ENCODE assay signal across 15 cellular contexts in genomic region chrX:340121-340520, GRCh38. TPM values are rescaled to one million over a fixed set of nuclear protein-coding genes. Genes with fewer than 3 reads are reported as not detected.
DNase-seq lines count a peak whose midpoint lies in the region; ATAC-seq and TF ChIP-seq lines count a peak whose summit lies in the region.
"Had no signal": no experiment of that assay in that cellular context is flagged by ENCODE, and none has a peak within 500 bp of the region (broad histone marks: within the 10 kb centered on the region; RNA-seq: fewer than 3 reads in every experiment).

No MANE protein-coding gene starts in this region.

- DNase-seq in activated naive CD4-positive, alpha-beta T cell treated with anti-CD3 and anti-CD28 coated beads, Interleukin-2, amount 50 U/mL, for 72 hours (ENCODE audit: low spot score in 2 of 2): peak in 1 of 2 donors; percentile 46
- DNase-seq in activated naive CD4-positive, alpha-beta T cell treated with anti-CD3 and anti-CD28 coated beads for 36 hours: no peak
- DNase-seq in RWPE2 (ENCODE audit: low spot score): peak; percentile 57
- peak; percentile 24 to 49 for DNase-seq in left lung
- no peak for DNase-seq in stimulated activated naive CD8-positive, alpha-beta T cell treated with anti-CD3 and anti-CD28 coated beads, Interleukin-15, Interleukin-2, amounts not matched to agents 100 U/mL and 50 U/mL, for 24 hours
- DNase-seq in RKO (ENCODE audit: low spot score): no peak
- no peak for DNase-seq in lower leg skin (ENCODE audit: low spot score in 2 of 2)
- DNase-seq: C1 segment of cervical spinal cord; DMS79 treated with DMSO at 0.1 percent for 48 hours; NCI-H187; NCI-H446; NCI-H69; NK-92 treated with Interleukin-12 subunit alpha and Interleukin-12 subunit beta, amount 100 ng/mL, for 24 hours had no signal

- intact Hi-C loops in activated naive CD4-positive, alpha-beta T cell treated with anti-CD3 and anti-CD28 coated beads for 36 hours (cut with micrococcal nuclease): no loop called here
- intact Hi-C loops in left lung (cut with DNase I): no loop called here
- intact Hi-C loops in lower leg skin (cut with DNase I; ENCODE audit: low total_unique reads): no loop called here

- H3K27ac ChIP-seq in RWPE2 (ENCODE audit: poor library complexity, severe bottlenecking): no peak overlapping the region
- no peak overlapping the region for H3K27ac ChIP-seq in left lung
- H3K27ac ChIP-seq: HL-60 had no signal

- H3K36me3 ChIP-seq in RWPE2 (ENCODE audit: low read depth): peaks cover 22% of the 10 kb centered on the region
- H3K36me3 ChIP-seq in left lung: peaks cover 0 to 41% of the 10 kb centered on the region in 2 donors

- H3K4me1 Mint-ChIP-seq in activated naive CD4-positive, alpha-beta T cell treated with anti-CD3 and anti-CD28 coated beads for 36 hours (ENCODE audit: low read depth): no peaks in the 10 kb centered on the region

- CTCF ChIA-PET in activated naive CD4-positive, alpha-beta T cell treated with anti-CD3 and anti-CD28 coated beads for 36 hours (lab: Charles Lee): no interaction called here

- no peak overlapping the region for H3K27ac Mint-ChIP-seq in activated naive CD4-positive, alpha-beta T cell treated with anti-CD3 and anti-CD28 coated beads, Interleukin-2, amount 50 U/mL, for 72 hours
- no peak overlapping the region for H3K27ac Mint-ChIP-seq in activated naive CD4-positive, alpha-beta T cell treated with anti-CD3 and anti-CD28 coated beads for 36 hours

- TF ChIP-seq POLR2A in lower leg skin (IDR thresholded peaks at IDR 0.05): no peak

- peak; percentile 37 to 38 for ATAC-seq in activated naive CD4-positive, alpha-beta T cell treated with anti-CD3 and anti-CD28 coated beads, Interleukin-2, amount 50 U/mL, for 72 hours
- no peak for ATAC-seq in RWPE2 (ENCODE audit: low read depth)
- ATAC-seq in left lung: no peak
- peak; percentile 39 for ATAC-seq in stimulated activated naive CD8-positive, alpha-beta T cell treated with anti-CD3 and anti-CD28 coated beads, Interleukin-15, Interleukin-2, amounts not matched to agents 100 U/mL and 50 U/mL, for 24 hours

- peaks cover 13 to 18% of the 10 kb centered on the region in 2 donors for H3K36me3 Mint-ChIP-seq in activated naive CD4-positive, alpha-beta T cell treated with anti-CD3 and anti-CD28 coated beads, Interleukin-2, amount 50 U/mL, for 72 hours
- H3K36me3 Mint-ChIP-seq in activated naive CD4-positive, alpha-beta T cell treated with anti-CD3 and anti-CD28 coated beads for 36 hours (ENCODE audit: low read depth): peaks cover 26% of the 10 kb centered on the region

- TF ChIP-seq CTCF in RWPE2 (IDR thresholded peaks at IDR 0.05; ENCODE audit: poor library complexity, severe bottlenecking): no peak
- no peak for TF ChIP-seq CTCF in left lung (IDR thresholded peaks at IDR 0.05)
- no peak for TF ChIP-seq CTCF in lower leg skin (IDR thresholded peaks at IDR 0.05)

- H3K27me3 ChIP-seq in RWPE2 (ENCODE audit: insufficient read depth, poor library complexity, severe bottlenecking): no peaks in the 10 kb centered on the region
- no peaks in the 10 kb centered on the region for H3K27me3 ChIP-seq in left lung

- H3K4me1 ChIP-seq in RWPE2 (ENCODE audit: insufficient read depth, poor library complexity, severe bottlenecking) (no peaks in the 10 kb centered on the region), left lung (no peaks in the 10 kb centered on the region)
- H3K4me1 ChIP-seq: HAP-1 had no signal

- no peaks in the 10 kb centered on the region for H3K27me3 Mint-ChIP-seq in activated naive CD4-positive, alpha-beta T cell treated with anti-CD3 and anti-CD28 coated beads for 36 hours (ENCODE audit: low read depth)

- H3K9me3 ChIP-seq in RWPE2 (ENCODE audit: severe bottlenecking) (no peaks in the 10 kb centered on the region), left lung (peaks cover 0 to 20% of the 10 kb centered on the region in 2 donors)
- H3K9me3 ChIP-seq: HAP-1 had no signal

- 90 to 94% methylated on average over 12 to 21 of the region's 24 CpGs for WGBS in lower leg skin, 2 donors

- no peak overlapping the region for H3K4me3 ChIP-seq in RWPE2 (ENCODE audit: severe bottlenecking)
- H3K4me3 ChIP-seq in left lung: no peak overlapping the region
- H3K4me3 ChIP-seq in lower leg skin (ENCODE audit: low read depth, poor library complexity, severe bottlenecking): no peak overlapping the region
- H3K4me3 ChIP-seq: HAP-1 had no signal

- peaks cover 0 to 4% of the 10 kb centered on the region in 2 donors for H3K9me3 Mint-ChIP-seq in activated naive CD4-positive, alpha-beta T cell treated with anti-CD3 and anti-CD28 coated beads, Interleukin-2, amount 50 U/mL, for 72 hours
- no peaks in the 10 kb centered on the region for H3K9me3 Mint-ChIP-seq in activated naive CD4-positive, alpha-beta T cell treated with anti-CD3 and anti-CD28 coated beads for 36 hours

- H3K4me3 Mint-ChIP-seq in activated naive CD4-positive, alpha-beta T cell treated with anti-CD3 and anti-CD28 coated beads for 36 hours: no peak overlapping the region

RNA-seq across cellular contexts. Expression of gene GTPBP6, which starts 21.5 kb away (rescaled TPM):
- total RNA-seq in activated naive CD4-positive, alpha-beta T cell treated with anti-CD3 and anti-CD28 coated beads, Interleukin-2, amount 50 U/mL, for 72 hours: 10 to 100 TPM; 57.1 to 61.6 TPM
- 10 to 100 TPM; 63.4 to 64.6 TPM for total RNA-seq in activated naive CD4-positive, alpha-beta T cell treated with anti-CD3 and anti-CD28 coated beads for 36 hours
- total RNA-seq in left lung (10 to 100 TPM; 41.0 to 57.8 TPM), lower leg skin (10 to 100 TPM; 35.9 to 53.4 (median 48.2) TPM)

RNA-seq across cellular contexts. Expression of gene PPP2R3B, which starts 46.6 kb away (rescaled TPM):
- total RNA-seq in activated naive CD4-positive, alpha-beta T cell treated with anti-CD3 and anti-CD28 coated beads, Interleukin-2, amount 50 U/mL, for 72 hours: 10 to 100 TPM; 23.9 to 37.8 TPM
- 10 to 100 TPM; 33.8 to 37.2 TPM for total RNA-seq in activated naive CD4-positive, alpha-beta T cell treated with anti-CD3 and anti-CD28 coated beads for 36 hours
- total RNA-seq in left lung: 10 to 100 TPM; 11.2 to 12.8 TPM
- 100 to 1,000 TPM in 1 of 4 donors, 10 to 100 TPM in 3; 37.6 to 106 (median 46.6) TPM for total RNA-seq in lower leg skin

RNA-seq across cellular contexts. Expression of gene PLCXD1, which starts 58.9 kb away (rescaled TPM):
- total RNA-seq in activated naive CD4-positive, alpha-beta T cell treated with anti-CD3 and anti-CD28 coated beads, Interleukin-2, amount 50 U/mL, for 72 hours: 100 to 1,000 TPM in 1 of 2 donors, 10 to 100 TPM in 1; 61.4 to 118 TPM
- 10 to 100 TPM; 63.5 to 67.7 TPM for total RNA-seq in activated naive CD4-positive, alpha-beta T cell treated with anti-CD3 and anti-CD28 coated beads for 36 hours
- 10 to 100 TPM; 17.0 to 17.8 TPM for total RNA-seq in left lung
- total RNA-seq in lower leg skin: 100 to 1,000 TPM in 1 of 4 donors, 10 to 100 TPM in 3; 64.1 to 111 (median 71.9) TPM

Comparison
In these comparisons a context has a peak if more than half of its experiments do, and no peak if none do; other contexts are left out.
1. ATAC-seq: peak in activated naive CD4-positive, alpha-beta T cell treated with anti-CD3 and anti-CD28 coated beads, Interleukin-2, amount 50 U/mL, for 72 hours (2 of 2) and stimulated activated naive CD8-positive, alpha-beta T cell treated with anti-CD3 and anti-CD28 coated beads, Interleukin-15, Interleukin-2, amounts not matched to agents 100 U/mL and 50 U/mL, for 24 hours (single experiment); none in RWPE2 (single experiment) and left lung (single experiment).
2. DNase-seq: peak in RWPE2 (single experiment) and left lung (2 of 2); none in activated naive CD4-positive, alpha-beta T cell treated with anti-CD3 and anti-CD28 coated beads for 36 hours (single experiment), stimulated activated naive CD8-positive, alpha-beta T cell treated with anti-CD3 and anti-CD28 coated beads, Interleukin-15, Interleukin-2, amounts not matched to agents 100 U/mL and 50 U/mL, for 24 hours (single experiment), RKO (single experiment) and lower leg skin (0 of 2).